21 cellular contexts compared by ENCODE assay signal in the genomic region with DNA sequence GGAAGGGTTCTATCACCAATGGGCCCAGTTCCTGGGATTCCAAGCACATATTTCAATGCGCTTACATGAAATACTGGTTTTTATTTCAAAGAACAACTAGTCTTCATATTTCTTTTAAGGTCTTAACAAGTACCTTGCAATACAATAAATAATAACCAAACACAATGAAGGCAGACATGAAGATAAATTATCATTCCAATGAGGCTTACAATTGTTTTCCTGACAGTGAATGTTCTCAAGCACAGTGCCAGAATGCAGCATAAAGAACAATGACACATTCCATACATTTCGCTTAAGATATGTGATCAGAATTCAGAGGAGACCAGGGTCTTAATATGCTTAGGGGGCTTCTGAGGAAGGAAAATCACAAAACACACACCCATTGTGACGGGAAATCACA. TPM values are rescaled to one million over a fixed set of nuclear protein-coding genes. Genes with fewer than 3 reads are reported as not detected.
DNase-seq lines count a peak whose midpoint lies in the region; ATAC-seq, FAIRE-seq and TF ChIP-seq lines count a peak whose summit lies in the region.
"Had no signal": no experiment of that assay in that cellular context is flagged by ENCODE, and none has a peak within 500 bp of the region (broad histone marks: within the 10 kb centered on the region; RNA-seq: fewer than 3 reads in every experiment).

No MANE protein-coding gene starts in this region.

- H3K4me2 ChIP-seq in endothelial cell of umbilical vein (ENCODE audit: insufficient read depth, low read length), result no peak overlapping the region
- H3K4me2 ChIP-seq in osteoblast (ENCODE audit: insufficient read depth, low read length), result no peak overlapping the region
- H3K4me2 ChIP-seq: A549, GM23338 had no signal

- H4K20me1 ChIP-seq in endothelial cell of umbilical vein (replicated peaks; ENCODE audit: control insufficient read depth, extremely low read depth, insufficient read depth, low read length) (no peaks in the 10 kb centered on the region), osteoblast (ENCODE audit: insufficient read depth, low read length) (no peaks in the 10 kb centered on the region)

- no peak for TF ChIP-seq CTCF in endothelial cell of umbilical vein (IDR thresholded peaks at IDR 0.05; ENCODE audit: extremely low read depth in 1 of 2, insufficient read depth in 1 of 2, low read depth in 1 of 2, low read length in 2 of 2)
- no peak for TF ChIP-seq CTCF in osteoblast (IDR thresholded peaks at IDR 0.05; ENCODE audit: extremely low read depth, low read depth, low read length)

- H3K4me3 ChIP-seq in ACC112 (ENCODE audit: low read depth, low read length), result no peak overlapping the region
- H3K4me3 ChIP-seq in SJSA1, result no peak overlapping the region
- no peak overlapping the region for H3K4me3 ChIP-seq in endothelial cell of umbilical vein (replicated peaks in 1 of 3; ENCODE audit: insufficient read depth in 1 of 3, low read depth in 1 of 3, low read length in 3 of 3)
- no peak overlapping the region for H3K4me3 ChIP-seq in osteoblast (ENCODE audit: insufficient read depth, low read length)
- H3K4me3 ChIP-seq: A549, GM23338 had no signal

- POLR2A ChIA-PET in endothelial cell of umbilical vein (lab: Charles Lee), result no interaction called here

- peaks cover 58% of the 10 kb centered on the region for H3K79me2 ChIP-seq in ACC112 (ENCODE audit: control insufficient read depth, insufficient read depth, low read length, unreplicated experiment)
- peaks cover 10% of the 10 kb centered on the region for H3K79me2 ChIP-seq in endothelial cell of umbilical vein (ENCODE audit: control insufficient read depth, insufficient read depth, low read length)
- peaks cover 58% of the 10 kb centered on the region for H3K79me2 ChIP-seq in osteoblast (ENCODE audit: insufficient read depth, low read length)

- H3K27ac ChIP-seq in ACC112 (ENCODE audit: low read depth, low read length), result peak overlapping the region; percentile 92
- peak overlapping the region; percentile 93; the same call in 1 of the 2 replicates for H3K27ac ChIP-seq in SJSA1
- H3K27ac ChIP-seq in endothelial cell of umbilical vein (ENCODE audit: insufficient read depth, low read depth, low read length), result no peak overlapping the region
- peak overlapping the region; percentile 86 for H3K27ac ChIP-seq in osteoblast (ENCODE audit: low read depth, low read length)
- H3K27ac ChIP-seq: A549 had no signal

- intact Hi-C loops in endothelial cell of umbilical vein (cut with micrococcal nuclease), result no loop called here

- H3K36me3 ChIP-seq in ACC112 (ENCODE audit: insufficient read depth, low read length) (peaks cover 8% of the 10 kb centered on the region; the same call in 1 of the 2 replicates), SJSA1 (no peaks in the 10 kb centered on the region), endothelial cell of umbilical vein (ENCODE audit: control insufficient read depth in 2 of 2, extremely low read depth in 1 of 2, insufficient read depth in 2 of 2, low read length in 2 of 2) (peaks cover 2% of the 10 kb centered on the region in 2 experiments), osteoblast (ENCODE audit: insufficient read depth, low read length) (no peaks in the 10 kb centered on the region)

- no peak for TF ChIP-seq POLR2A in endothelial cell of umbilical vein (IDR thresholded peaks at IDR 0.05; ENCODE audit: low read depth, low read length)

- FAIRE-seq in endothelial cell of umbilical vein (lab: Jason Lieb, UNC), result no peak
- FAIRE-seq: A549, GM12891, GM18507 had no signal

- BruUV-seq in endothelial cell of umbilical vein (replicated peaks; lab: Mats Ljungman, UMichigan), result no TSS peak

- H3K9ac ChIP-seq in endothelial cell of umbilical vein (replicated peaks; ENCODE audit: extremely low read depth, insufficient read depth, low read length), result no peak overlapping the region

- H3K9me3 ChIP-seq in SJSA1 (replicated peaks) (no peaks in the 10 kb centered on the region), endothelial cell of umbilical vein (replicated peaks; ENCODE audit: control insufficient read depth, insufficient read depth, low read length) (no peaks in the 10 kb centered on the region), osteoblast (ENCODE audit: low read depth, low read length) (no peaks in the 10 kb centered on the region)
- H3K9me3 ChIP-seq: A549 had no signal

- peaks cover 49% of the 10 kb centered on the region for H3K4me1 ChIP-seq in ACC112 (ENCODE audit: control insufficient read depth, insufficient read depth, low read length, unreplicated experiment)
- peaks cover 62% of the 10 kb centered on the region for H3K4me1 ChIP-seq in SJSA1 (replicated peaks)
- peaks cover 36% of the 10 kb centered on the region for H3K4me1 ChIP-seq in endothelial cell of umbilical vein (ENCODE audit: control insufficient read depth, extremely low read depth, insufficient read depth, low read length)
- peaks cover 52% of the 10 kb centered on the region for H3K4me1 ChIP-seq in osteoblast (ENCODE audit: insufficient read depth, low read length)

- H2AFZ ChIP-seq in ACC112 (ENCODE audit: low read length, unreplicated experiment), result no peak overlapping the region
- H2AFZ ChIP-seq in endothelial cell of umbilical vein (ENCODE audit: low read depth, low read length), result no peak overlapping the region
- no peak overlapping the region for H2AFZ ChIP-seq in osteoblast (ENCODE audit: low read length)
- H2AFZ ChIP-seq: GM23338 had no signal

- dilution Hi-C loops in endothelial cell of umbilical vein (cut with MboI; ENCODE audit: extremely low pct_ligation_motif_present, low sequenced_read_pairs), result no loop called here

- no peak for ATAC-seq in GM21367 (IDR thresholded peaks at IDR 0.05; ENCODE audit: unreplicated experiment)
- ATAC-seq: A549, GM23338, HCT116 had no signal

- CTCF ChIA-PET in endothelial cell of umbilical vein (lab: Charles Lee), result no interaction called here

- DNase-seq in SJSA1 (ENCODE audit: low read depth in 1 of 2, low spot score in 2 of 2) (no peak), endothelial cell of umbilical vein (ENCODE audit: low read depth, low spot score) (peak; percentile 26), osteoblast (ENCODE audit: insufficient read length, low spot score, missing footprints) (no peak), NCI-H2029 treated with DMSO at 0.1 percent for 48 hours (lab: John Stamatoyannopoulos, UW) (no peak), T-helper 9 cell (no peak)
- DNase-seq: 8988T; C1 segment of cervical spinal cord; Calu3; CD4-positive, alpha-beta memory T cell; COR-L47; DMS53; DMS79 treated with DMSO at 0.1 percent for 48 hours; GF-D8; H9 had no signal

- H3K9me1 ChIP-seq in endothelial cell of umbilical vein (replicated peaks; ENCODE audit: control insufficient read depth, extremely low read depth, insufficient read depth, low read length), result no peaks in the 10 kb centered on the region

- no peaks in the 10 kb centered on the region for H3K27me3 ChIP-seq in ACC112 (ENCODE audit: insufficient read depth, low read length)
- H3K27me3 ChIP-seq in SJSA1 (replicated peaks), result no peaks in the 10 kb centered on the region
- H3K27me3 ChIP-seq in endothelial cell of umbilical vein (ENCODE audit: control insufficient read depth in 2 of 2, insufficient read depth in 2 of 2, low read length in 2 of 2), result no peaks in the 10 kb centered on the region
- no peaks in the 10 kb centered on the region for H3K27me3 ChIP-seq in osteoblast (ENCODE audit: insufficient read depth, low read length)

TF ChIP-seq in endothelial cell of umbilical vein, 7 proteins besides CTCF, POLR2A, EP300 and RAD21:
- TF ChIP-seq JUN (IDR thresholded peaks at IDR 0.05; ENCODE audit: borderline replicate concordance, insufficient read depth, insufficient read length, low read depth) (no peak), GATA2 (IDR thresholded peaks at IDR 0.05; ENCODE audit: insufficient read depth, insufficient read length, low read depth, low read length) (no peak), FOS (IDR thresholded peaks at IDR 0.05; ENCODE audit: borderline replicate concordance, insufficient read depth, low read length) (no peak), MYC (IDR thresholded peaks at IDR 0.05; ENCODE audit: low read depth, low read length) (no peak), EZH2 (IDR thresholded peaks at IDR 0.05; ENCODE audit: borderline replicate concordance, low read depth, low read length, severe bottlenecking) (no peak), POLR2AphosphoS5 (IDR thresholded peaks at IDR 0.05; ENCODE audit: insufficient read depth, low read depth, low read length) (no peak)
- TF ChIP-seq, protein P1, sequence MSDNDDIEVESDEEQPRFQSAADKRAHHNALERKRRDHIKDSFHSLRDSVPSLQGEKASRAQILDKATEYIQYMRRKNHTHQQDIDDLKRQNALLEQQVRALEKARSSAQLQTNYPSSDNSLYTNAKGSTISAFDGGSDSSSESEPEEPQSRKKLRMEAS (IDR thresholded peaks at IDR 0.05; ENCODE audit: insufficient read depth, insufficient read length), result no peak

RNA-seq across cellular contexts. Expression of a gene that starts 26.3 kb away (rescaled TPM):
- total RNA-seq in SJSA1 (2014; rRNA removed; shearing (Covaris generic)), result 0.24 and 0.50 TPM in 2 replicates
- 4.0 and 5.3 TPM in 2 replicates for total RNA-seq in endothelial cell of umbilical vein
- polyA plus RNA-seq in endothelial cell of umbilical vein, result 0.17 and 0.25 TPM in 2 replicates
- 0.14 and 0.17 TPM in 2 replicates for polyA plus RNA-seq in endothelial cell of umbilical vein (2011; cell fraction: cytosol; rRNA removed)
- 3.7 and 4.7 TPM in 2 replicates for polyA plus RNA-seq in endothelial cell of umbilical vein (2011; cell fraction: nucleus; rRNA removed)
- polyA plus RNA-seq in endothelial cell of umbilical vein (2012), result 0.40 and 0.90 TPM in 2 replicates
- polyA minus RNA-seq in endothelial cell of umbilical vein, result 9.8 and 10.3 TPM in 2 replicates
- 1.8 TPM for polyA minus RNA-seq in endothelial cell of umbilical vein (2011; cell fraction: cytosol; rRNA and poly(A)+ RNA removed)
- polyA minus RNA-seq in endothelial cell of umbilical vein (2011; cell fraction: nucleus; rRNA and poly(A)+ RNA removed), result 22.9 and 26.7 TPM in 2 replicates
- total RNA-seq in osteoblast, result 3.3 and 4.1 TPM in 2 replicates
